In the genomic region with DNA sequence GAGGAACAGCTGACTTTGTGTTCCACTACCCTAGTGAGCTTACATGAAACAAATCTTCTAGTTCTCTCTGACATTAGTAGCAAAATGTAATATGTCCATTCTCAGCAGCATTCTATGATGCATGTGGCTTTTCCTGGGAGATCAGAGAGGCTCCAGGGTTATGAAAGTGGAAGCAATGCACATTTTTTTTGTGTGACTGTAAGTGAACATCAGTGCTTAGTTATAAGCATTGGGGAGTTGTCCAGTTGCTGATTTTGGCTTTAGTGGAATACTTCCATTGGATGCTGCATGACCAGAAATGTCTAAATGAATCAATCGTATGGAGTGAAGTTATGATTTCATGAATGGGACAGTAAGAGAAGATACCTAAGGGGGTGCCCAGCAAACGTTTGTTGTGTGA, we compare ENCODE assay signal across 19 cellular contexts.
"Had no signal": no experiment of that assay in that cellular context is flagged by ENCODE, and none has a peak within 500 bp of the region (broad histone marks: within the 10 kb centered on the region; RNA-seq: fewer than 3 reads in every experiment).

No MANE protein-coding gene starts in this region.

- H3K9me3 Mint-ChIP-seq: activated naive CD4-positive, alpha-beta T cell treated with anti-CD3 and anti-CD28 coated beads for 36 hours; activated T-helper 2 cell treated with anti-CD3 and anti-CD28 coated beads, Interferon-gamma antibody, Interleukin-2, Interleukin-4, amounts not matched to agents 10 μg/mL and 5 μg/mL and 100 μg/mL, durations not matched to agents 14 hours and 24 hours and 36 hours; mesothelial cell of epicardium; nephron had no signal

- FAIRE-seq: endothelial cell of umbilical vein, frontal cortex, kidney had no signal

- ATAC-seq: activated CD8-positive, alpha-beta memory T cell treated with anti-CD3 and anti-CD28 coated beads, Interleukin-2, amount 10 ng/mL, durations not matched to agents 7 days and 5 days; left lung; stimulated activated naive B cell treated with anti-CD40 and anti-IgM and Interleukin-4, amounts not matched to agents 10 μg/mL and 1 μg/mL and 100 μg/mL, for 72 hours had no signal

- H3K36me3 Mint-ChIP-seq: activated CD8-positive, alpha-beta memory T cell treated with anti-CD3 and anti-CD28 coated beads, Interleukin-2, amount 10 ng/mL, durations not matched to agents 7 days and 5 days; mesothelial cell of epicardium; stimulated activated naive B cell treated with anti-CD40 and anti-IgM and Interleukin-4, amounts not matched to agents 10 μg/mL and 1 μg/mL and 100 μg/mL, for 72 hours had no signal

- H3K4me1 ChIP-seq: esophagus squamous epithelium, left lung, spleen, thyroid gland had no signal

- H3K27ac ChIP-seq: esophagus squamous epithelium, left lung, sigmoid colon, spleen, thyroid gland had no signal

- H3K9me3 ChIP-seq: esophagus squamous epithelium, left lung, sigmoid colon, spleen, thyroid gland had no signal

- H3K27me3 Mint-ChIP-seq: activated CD4-positive, alpha-beta memory T cell treated with anti-CD3 and anti-CD28 coated beads, Interleukin-2, amount 10 ng/mL, durations not matched to agents 7 days and 5 days; activated CD8-positive, alpha-beta memory T cell treated with anti-CD3 and anti-CD28 coated beads, Interleukin-2, amount 10 ng/mL, durations not matched to agents 7 days and 5 days; stimulated activated naive B cell treated with anti-CD40 and anti-IgM and Interleukin-4, amounts not matched to agents 10 μg/mL and 1 μg/mL and 100 μg/mL, for 72 hours had no signal

- H3K27ac Mint-ChIP-seq: activated CD4-positive, alpha-beta memory T cell treated with anti-CD3 and anti-CD28 coated beads, Interleukin-2, amount 10 ng/mL, durations not matched to agents 7 days and 5 days; activated CD8-positive, alpha-beta memory T cell treated with anti-CD3 and anti-CD28 coated beads, Interleukin-2, amount 10 ng/mL, durations not matched to agents 7 days and 5 days; activated naive CD4-positive, alpha-beta T cell treated with anti-CD3 and anti-CD28 coated beads for 36 hours; activated T-helper 2 cell treated with anti-CD3 and anti-CD28 coated beads, Interferon-gamma antibody, Interleukin-2, Interleukin-4, amounts not matched to agents 10 μg/mL and 5 μg/mL and 100 μg/mL, durations not matched to agents 14 hours and 24 hours and 36 hours; mesothelial cell of epicardium; nephron; stimulated activated naive B cell treated with anti-CD40 and anti-IgM and Interleukin-4, amounts not matched to agents 10 μg/mL and 1 μg/mL and 100 μg/mL, for 72 hours had no signal

- H3K36me3 ChIP-seq: esophagus squamous epithelium, left lung, sigmoid colon, spleen, thyroid gland had no signal

- H3K4me3 ChIP-seq: esophagus squamous epithelium, left lung, sigmoid colon, spleen, thyroid gland had no signal

- DNase-seq: activated CD4-positive, alpha-beta memory T cell treated with anti-CD3 and anti-CD28 coated beads, Interleukin-2, amount 10 ng/mL, durations not matched to agents 7 days and 5 days; activated CD4-positive, alpha-beta T cell treated with anti-CD3 and anti-CD28 coated beads for 48 hours; activated CD4-positive, CD25-positive, alpha-beta regulatory T cell; activated CD8-positive, alpha-beta memory T cell treated with anti-CD3 and anti-CD28 coated beads, Interleukin-2, amount 10 ng/mL, durations not matched to agents 7 days and 5 days; activated naive CD4-positive, alpha-beta T cell treated with anti-CD3 and anti-CD28 coated beads for 36 hours; activated T-cell treated with anti-CD3 and anti-CD28 coated beads, Interleukin-2, amount 50 U/mL, for 1 hour; effector CD4-positive, alpha-beta T cell; esophagus squamous epithelium; kidney; left lung; sigmoid colon; spleen; stimulated activated naive B cell treated with anti-CD40 and anti-IgM and Interleukin-4, amounts not matched to agents 10 μg/mL and 1 μg/mL and 100 μg/mL, for 72 hours; thyroid gland had no signal

- H3K27me3 ChIP-seq: esophagus squamous epithelium, left lung, sigmoid colon, spleen, thyroid gland had no signal

- H3K4me1 Mint-ChIP-seq: activated CD4-positive, alpha-beta memory T cell treated with anti-CD3 and anti-CD28 coated beads, Interleukin-2, amount 10 ng/mL, durations not matched to agents 7 days and 5 days; activated CD8-positive, alpha-beta memory T cell treated with anti-CD3 and anti-CD28 coated beads, Interleukin-2, amount 10 ng/mL, durations not matched to agents 7 days and 5 days; mesothelial cell of epicardium; stimulated activated naive B cell treated with anti-CD40 and anti-IgM and Interleukin-4, amounts not matched to agents 10 μg/mL and 1 μg/mL and 100 μg/mL, for 72 hours had no signal

- H3K4me3 Mint-ChIP-seq: activated CD4-positive, alpha-beta memory T cell treated with anti-CD3 and anti-CD28 coated beads, Interleukin-2, amount 10 ng/mL, durations not matched to agents 7 days and 5 days; activated CD8-positive, alpha-beta memory T cell treated with anti-CD3 and anti-CD28 coated beads, Interleukin-2, amount 10 ng/mL, durations not matched to agents 7 days and 5 days; activated naive CD4-positive, alpha-beta T cell treated with anti-CD3 and anti-CD28 coated beads for 36 hours; mesothelial cell of epicardium; nephron; stimulated activated naive B cell treated with anti-CD40 and anti-IgM and Interleukin-4, amounts not matched to agents 10 μg/mL and 1 μg/mL and 100 μg/mL, for 72 hours had no signal
